ENCODE assay signal across 10 cellular contexts in genomic region chr2:118169359-118170005, GRCh38.
DNase-seq lines count a peak whose midpoint lies in the region; ATAC-seq and TF ChIP-seq lines count a peak whose summit lies in the region.
"Had no signal": no experiment of that assay in that cellular context is flagged by ENCODE, and none has a peak within 500 bp of the region (broad histone marks: within the 10 kb centered on the region; RNA-seq: fewer than 3 reads in every experiment).

No MANE protein-coding gene starts in this region.

- no peak for TF ChIP-seq CTCF in activated B cell treated with CpG ODN at 0.5 μM for 24 hours (IDR thresholded peaks at IDR 0.05)
- TF ChIP-seq CTCF in lower leg skin (IDR thresholded peaks at IDR 0.05), result no peak
- TF ChIP-seq CTCF in glutamatergic neuron (IDR thresholded peaks at IDR 0.05; ENCODE audit: partially characterized antibody, unreplicated experiment), result no peak

- DNase-seq in GM03348 (ENCODE audit: low spot score) (peak; percentile 27), activated B cell treated with CpG ODN at 0.5 μM for 24 hours (no peak), lower leg skin (ENCODE audit: low spot score in 2 of 2) (peak; percentile 34 to 87), glutamatergic neuron (no peak), cerebellum (ENCODE audit: low spot score) (no peak), H4 (ENCODE audit: low spot score) (no peak)
- DNase-seq: NCI-H446 had no signal

- intact Hi-C loops in activated B cell treated with CpG ODN at 0.5 μM for 24 hours (cut with micrococcal nuclease) (no loop called here), lower leg skin (cut with DNase I; ENCODE audit: low total_unique reads) (loop anchor here (5.0 kb wide), 1 partner anchor 823 kb away; no protein-coding TSS in a partner anchor)

- H3K4me1 Mint-ChIP-seq in activated B cell treated with CpG ODN at 0.5 μM for 24 hours (peaks cover 6% of the 10 kb centered on the region), glutamatergic neuron (ENCODE audit: low read depth, unreplicated experiment) (no peaks in the 10 kb centered on the region)

- H3K36me3 Mint-ChIP-seq in activated B cell treated with CpG ODN at 0.5 μM for 24 hours (ENCODE audit: low read depth), result no peaks in the 10 kb centered on the region
- peaks cover 10% of the 10 kb centered on the region for H3K36me3 Mint-ChIP-seq in glutamatergic neuron (ENCODE audit: unreplicated experiment)

- no peak overlapping the region for H3K27ac Mint-ChIP-seq in activated B cell treated with CpG ODN at 0.5 μM for 24 hours
- H3K27ac Mint-ChIP-seq in glutamatergic neuron (ENCODE audit: unreplicated experiment), result no peak overlapping the region

- ATAC-seq in HG02588 (IDR thresholded peaks at IDR 0.05; ENCODE audit: unreplicated experiment) (peak; percentile 74), activated B cell treated with CpG ODN at 0.5 μM for 24 hours (ENCODE audit: low read depth) (peak; percentile 50), HG03039 (IDR thresholded peaks at IDR 0.05; ENCODE audit: unreplicated experiment) (no peak)

- POLR2A ChIA-PET in activated B cell treated with CpG ODN at 0.5 μM for 24 hours (lab: Charles Lee), result no interaction called here

- H3K4me3 Mint-ChIP-seq in activated B cell treated with CpG ODN at 0.5 μM for 24 hours (peak overlapping the region; percentile 1), glutamatergic neuron (ENCODE audit: unreplicated experiment) (no peak overlapping the region)

- CTCF ChIA-PET in activated B cell treated with CpG ODN at 0.5 μM for 24 hours (lab: Charles Lee), result interaction anchor here (1.0 kb wide), 1 partner anchor 123 kb away, joined by 3 read pairs; no protein-coding TSS in a partner anchor

- 24 to 33% methylated on average over 6 of the region's 6 CpGs for WGBS in lower leg skin, 2 donors

- TF ChIP-seq POLR2A in lower leg skin (IDR thresholded peaks at IDR 0.05), result no peak

- H3K9me3 Mint-ChIP-seq in activated B cell treated with CpG ODN at 0.5 μM for 24 hours (peaks cover 5% of the 10 kb centered on the region), glutamatergic neuron (ENCODE audit: unreplicated experiment) (no peaks in the 10 kb centered on the region)

- H3K27me3 Mint-ChIP-seq in activated B cell treated with CpG ODN at 0.5 μM for 24 hours, result peaks cover 11% of the 10 kb centered on the region
- no peaks in the 10 kb centered on the region for H3K27me3 Mint-ChIP-seq in glutamatergic neuron (ENCODE audit: unreplicated experiment)

- no peak overlapping the region for H3K4me3 ChIP-seq in lower leg skin (ENCODE audit: low read depth, poor library complexity, severe bottlenecking)
- H3K4me3 ChIP-seq: suprapubic skin had no signal

Comparison
In these comparisons a context has a peak if more than half of its experiments do, and no peak if none do; other contexts are left out.
1. DNase-seq: peak in GM03348 (single experiment) and lower leg skin (2 of 2); none in activated B cell treated with CpG ODN at 0.5 μM for 24 hours (single experiment), glutamatergic neuron (single experiment), cerebellum (single experiment) and H4 (single experiment).